In the genomic region with DNA sequence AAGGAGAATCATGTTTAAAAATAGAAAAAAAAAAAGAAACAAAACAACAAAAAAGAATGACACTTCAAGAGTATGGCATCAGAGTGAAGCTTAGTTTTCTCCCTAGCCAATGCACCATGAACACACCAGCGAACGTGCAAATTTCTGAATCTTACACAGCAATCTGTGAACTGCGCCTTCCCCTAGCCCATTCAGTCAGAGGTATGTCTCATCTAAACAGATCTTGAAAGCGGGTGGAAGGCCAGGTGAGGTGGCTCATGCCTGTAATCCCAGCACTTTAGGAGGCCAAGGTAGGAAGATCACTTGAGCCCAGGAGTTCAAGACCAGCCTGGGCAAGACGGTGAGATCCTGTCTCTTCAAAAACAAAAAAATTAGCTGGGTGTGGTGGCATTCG, we compare ENCODE assay signal across 13 cellular contexts.
A peak's percentile ranks its signal among the peaks of the same experiment; 100 is the strongest.
DNase-seq lines count a peak whose midpoint lies in the region; ATAC-seq and TF ChIP-seq lines count a peak whose summit lies in the region.
"Had no signal": no experiment of that assay in that cellular context is flagged by ENCODE, and none has a peak within 500 bp of the region (broad histone marks: within the 10 kb centered on the region; RNA-seq: fewer than 3 reads in every experiment).

No MANE protein-coding gene starts in this region.

- peak overlapping the region; percentile 95 for H3K27ac ChIP-seq in left ventricle myocardium inferior (replicated peaks)
- H3K27ac ChIP-seq in psoas muscle, result peak overlapping the region; percentile 94

- H3K4me1 Mint-ChIP-seq in CD14-positive monocyte, result no peaks in the 10 kb centered on the region

- H3K9me3 ChIP-seq in left ventricle myocardium inferior (replicated peaks) (no peaks in the 10 kb centered on the region), psoas muscle (no peaks in the 10 kb centered on the region)
- H3K9me3 ChIP-seq: Peyer's patch had no signal

- no peak overlapping the region for H3K27ac Mint-ChIP-seq in CD14-positive monocyte

- intact Hi-C loops in Right ventricle myocardium superior (cut with DNase I), result loop anchor here (5.0 kb wide), 3 partner anchors 36 to 166 kb away; partner anchors contain the start of genes MICAL3 and PEX26
- intact Hi-C loops in Right ventricle myocardium inferior (cut with DNase I), result loop anchor here (2.0 to 5.0 kb wide), 3 partner anchors 36 to 166 kb away; partner anchors contain the start of genes MICAL3 and PEX26
- intact Hi-C loops in left ventricle myocardium inferior (cut with micrococcal nuclease), result no loop called here
- intact Hi-C loops in psoas muscle (cut with DNase I), result loop anchor here (2.0 to 5.0 kb wide), 5 partner anchors 36 to 166 kb away; partner anchors contain the start of genes MICAL3 (in 2 of the 2) and PEX26 (in 1 of the 2)
- intact Hi-C loops in CD14-positive monocyte (cut with micrococcal nuclease), result no loop called here

- 33 to 52% (median 42%) methylated on average over 6 of the region's 6 CpGs for WGBS in psoas muscle, 3 donors

- peak; percentile 1 for ATAC-seq in Right ventricle myocardium superior (ENCODE audit: poor library complexity)
- ATAC-seq in Right ventricle myocardium inferior, result no peak
- no peak for ATAC-seq in psoas muscle
- ATAC-seq: GM12878 had no signal

- no peaks in the 10 kb centered on the region for H3K36me3 Mint-ChIP-seq in CD14-positive monocyte

- H3K27me3 ChIP-seq in left ventricle myocardium inferior (ENCODE audit: low read depth), result no peaks in the 10 kb centered on the region
- H3K27me3 ChIP-seq in psoas muscle (ENCODE audit: insufficient read depth in 3 of 3, low read length in 2 of 3), result no peaks in the 10 kb centered on the region
- H3K27me3 ChIP-seq: Peyer's patch had no signal

- H3K36me3 ChIP-seq in left ventricle myocardium inferior (peaks cover 5% of the 10 kb centered on the region), psoas muscle (ENCODE audit: insufficient read depth in 1 of 2, low read depth in 1 of 2) (peaks cover 0 to 2% of the 10 kb centered on the region in 2 donors)

- H3K4me3 ChIP-seq in left ventricle myocardium inferior, result peak overlapping the region; percentile 17
- H3K4me3 ChIP-seq in psoas muscle, result no peak overlapping the region
- H3K4me3 ChIP-seq: GM12878, Peyer's patch had no signal

- H3K4me3 Mint-ChIP-seq in CD14-positive monocyte, result no peak overlapping the region

- TF ChIP-seq CTCF in left ventricle myocardium inferior (IDR thresholded peaks at IDR 0.05; ENCODE audit: borderline replicate concordance) (no peak), psoas muscle (IDR thresholded peaks at IDR 0.05) (no peak), CD14-positive monocyte (IDR thresholded peaks at IDR 0.05) (no peak)

- H3K9me3 Mint-ChIP-seq in CD14-positive monocyte, result no peaks in the 10 kb centered on the region

- peaks cover 99% of the 10 kb centered on the region for H3K4me1 ChIP-seq in left ventricle myocardium inferior
- peaks cover 65% of the 10 kb centered on the region for H3K4me1 ChIP-seq in psoas muscle

- H3K27me3 Mint-ChIP-seq in CD14-positive monocyte (ENCODE audit: low read depth in 3 of 3), result no peaks in the 10 kb centered on the region

- DNase-seq in Right ventricle myocardium superior (no peak), Right ventricle myocardium inferior (ENCODE audit: missing footprints) (no peak), left ventricle myocardium inferior (no peak), psoas muscle (no peak), H4 (ENCODE audit: low spot score) (no peak), CD14-positive monocyte (ENCODE audit: low spot score) (no peak)
- DNase-seq in activated CD8-positive, alpha-beta memory T cell treated with anti-CD3 and anti-CD28 coated beads, Interleukin-2, amount 50 U/mL, for 4 hours, result no peak
- DNase-seq in activated T-cell treated with anti-CD3 and anti-CD28 coated beads, Interleukin-2, amount 50 U/mL, for 48 hours, result no peak
- DNase-seq: 8988T; activated T-cell treated with anti-CD3 and anti-CD28 coated beads, Interleukin-2, amount 50 U/mL, for 1 hour; Kasumi-1 had no signal

Comparison
In these comparisons a context has a peak if more than half of its experiments do, and no peak if none do; other contexts are left out.
1. intact Hi-C loops: an anchor here in Right ventricle myocardium superior (5.0 kb wide), Right ventricle myocardium inferior (2.0 to 5.0 kb wide) and psoas muscle (2.0 to 5.0 kb wide); none called in left ventricle myocardium inferior and CD14-positive monocyte.